9 cellular contexts compared by ENCODE assay signal in the genomic region with DNA sequence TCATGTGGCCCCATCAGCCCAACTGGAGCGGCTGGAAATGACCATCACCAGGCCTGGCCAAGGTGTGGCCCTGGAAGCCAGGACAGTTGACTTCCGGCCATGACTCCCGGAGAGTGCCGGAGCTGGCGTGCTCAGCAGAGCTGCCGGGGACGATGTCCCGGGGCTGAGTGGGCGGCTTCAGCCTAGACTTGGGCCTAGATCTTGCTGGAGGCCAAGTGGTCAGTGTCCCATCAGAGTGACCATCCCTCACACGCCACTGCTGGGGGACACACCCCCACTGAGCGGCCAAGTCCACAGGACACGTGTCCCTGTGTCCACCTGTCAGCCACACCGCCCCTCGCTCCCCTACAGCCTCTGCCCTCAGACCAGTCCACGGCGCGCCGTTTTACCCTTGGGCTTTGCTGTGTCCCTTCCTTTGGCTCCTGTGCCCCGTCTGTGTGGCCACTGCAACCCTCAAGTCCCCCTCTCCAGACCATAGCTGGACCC. TPM values are rescaled to one million over a fixed set of nuclear protein-coding genes. Genes with fewer than 3 reads are reported as not detected.
DNase-seq lines count a peak whose midpoint lies in the region; ATAC-seq, FAIRE-seq and TF ChIP-seq lines count a peak whose summit lies in the region.
"Had no signal": no experiment of that assay in that cellular context is flagged by ENCODE, and none has a peak within 500 bp of the region (broad histone marks: within the 10 kb centered on the region; RNA-seq: fewer than 3 reads in every experiment).

No MANE protein-coding gene starts in this region.

- TF ChIP-seq POLR2A in ovary (IDR thresholded peaks at IDR 0.05) (no peak), GM12892 (IDR thresholded peaks at IDR 0.05; ENCODE audit: low read depth, low read length) (no peak)

- H3K36me3 ChIP-seq in BLaER1 treated with 17β-estradiol and CSF1 and Interleukin-3, amounts not matched to agents 10 nM and 100 nM: peaks cover 0 to 36% (median 18%) of the 10 kb centered on the region in 11 experiments; a peak in 16 of 22 replicates
- H3K36me3 ChIP-seq in fibroblast of lung (ENCODE audit: control insufficient read depth, insufficient read depth, low read length): peaks cover 2% of the 10 kb centered on the region
- H3K36me3 ChIP-seq in ovary: no peaks in the 10 kb centered on the region

- no peak overlapping the region for H2AFZ ChIP-seq in fibroblast of lung (ENCODE audit: low read length)

- no peaks in the 10 kb centered on the region for H3K27me3 ChIP-seq in BLaER1 treated with 17β-estradiol and CSF1 and Interleukin-3, amounts not matched to agents 10 nM and 100 nM
- H3K27me3 ChIP-seq in fibroblast of lung (ENCODE audit: control insufficient read depth, insufficient read depth, low read length): no peaks in the 10 kb centered on the region
- H3K27me3 ChIP-seq in ovary: no peaks in the 10 kb centered on the region

- no peak for TF ChIP-seq EP300 in ovary (IDR thresholded peaks at IDR 0.05)

- H3K4me2 ChIP-seq in BLaER1 treated with 17β-estradiol and CSF1 and Interleukin-3, amounts not matched to agents 10 nM and 100 nM: peak overlapping the region; percentile 93 to 99 (median 97)
- H3K4me2 ChIP-seq in fibroblast of lung (ENCODE audit: extremely low read depth, insufficient read depth, low read length): peak overlapping the region; percentile 85

- H3K27ac Mint-ChIP-seq in activated T-helper 2 cell treated with anti-CD3 and anti-CD28 coated beads, Interferon-gamma antibody, Interleukin-2, Interleukin-4, amounts not matched to agents 10 μg/mL and 5 μg/mL and 100 μg/mL, durations not matched to agents 14 hours and 24 hours and 36 hours: no peak overlapping the region

- no peaks in the 10 kb centered on the region for H3K36me3 Mint-ChIP-seq in activated T-helper 2 cell treated with anti-CD3 and anti-CD28 coated beads, Interferon-gamma antibody, Interleukin-2, Interleukin-4, amounts not matched to agents 10 μg/mL and 5 μg/mL and 100 μg/mL, durations not matched to agents 14 hours and 24 hours and 36 hours (ENCODE audit: low read depth)

- peaks cover 22% of the 10 kb centered on the region for H3K79me2 ChIP-seq in fibroblast of lung (ENCODE audit: control insufficient read depth, insufficient read depth, low read length)

- no peaks in the 10 kb centered on the region for H3K9me3 ChIP-seq in BLaER1 treated with 17β-estradiol and CSF1 and Interleukin-3, amounts not matched to agents 10 nM and 100 nM (replicated peaks in 1 of 11)
- no peaks in the 10 kb centered on the region for H3K9me3 ChIP-seq in fibroblast of lung (ENCODE audit: control insufficient read depth, insufficient read depth, low read depth, low read length)
- no peaks in the 10 kb centered on the region for H3K9me3 ChIP-seq in ovary

- no peaks in the 10 kb centered on the region for H3K27me3 Mint-ChIP-seq in activated T-helper 2 cell treated with anti-CD3 and anti-CD28 coated beads, Interferon-gamma antibody, Interleukin-2, Interleukin-4, amounts not matched to agents 10 μg/mL and 5 μg/mL and 100 μg/mL, durations not matched to agents 14 hours and 24 hours and 36 hours (ENCODE audit: low read depth)

- TF ChIP-seq CTCF in VCaP (conservative IDR thresholded peaks at IDR 0.05): no peak
- TF ChIP-seq CTCF in fibroblast of lung (conservative IDR thresholded peaks at IDR 0.05 in 1 of 2, IDR thresholded peaks at IDR 0.05 in 1 of 2; ENCODE audit: low read depth in 1 of 2, low read length in 2 of 2): no peak
- TF ChIP-seq CTCF in ovary (IDR thresholded peaks at IDR 0.05): no peak

- peak overlapping the region in 2 of 10 experiments; percentile 54 to 60; a peak in 1 of 20 replicates for H3K4me3 ChIP-seq in BLaER1 treated with 17β-estradiol and CSF1 and Interleukin-3, amounts not matched to agents 10 nM and 100 nM
- peak overlapping the region; percentile 35 to 63 (median 50) for H3K4me3 ChIP-seq in fibroblast of lung (replicated peaks in 1 of 4; ENCODE audit: control extremely low read depth in 1 of 4, insufficient read depth in 1 of 4, low read depth in 3 of 4, low read length in 4 of 4)
- peak overlapping the region; percentile 58 for H3K4me3 ChIP-seq in ovary

- peak overlapping the region in 10 of 11 experiments; percentile 64 to 82 (median 76); a peak in 14 of 22 replicates for H3K9ac ChIP-seq in BLaER1 treated with 17β-estradiol and CSF1 and Interleukin-3, amounts not matched to agents 10 nM and 100 nM
- H3K9ac ChIP-seq in fibroblast of lung (ENCODE audit: insufficient read depth, low read length): peak overlapping the region; percentile 85

- peak overlapping the region in 8 of 11 experiments; percentile 34 to 81 (median 76); a peak in 8 of 22 replicates for H3K27ac ChIP-seq in BLaER1 treated with 17β-estradiol and CSF1 and Interleukin-3, amounts not matched to agents 10 nM and 100 nM
- H3K27ac ChIP-seq in VCaP: peak overlapping the region; percentile 97
- H3K27ac ChIP-seq in fibroblast of lung (ENCODE audit: insufficient read depth, low read length): peak overlapping the region; percentile 93
- peak overlapping the region; percentile 79 to 93 for H3K27ac ChIP-seq in ovary

- no peak overlapping the region for H3K4me3 Mint-ChIP-seq in activated T-helper 2 cell treated with anti-CD3 and anti-CD28 coated beads, Interferon-gamma antibody, Interleukin-2, Interleukin-4, amounts not matched to agents 10 μg/mL and 5 μg/mL and 100 μg/mL, durations not matched to agents 14 hours and 24 hours and 36 hours (ENCODE audit: low read depth)

- DNase-seq in fibroblast of lung (ENCODE audit: low read depth in 2 of 2): no peak
- DNase-seq in ovary: peak in 2 of 5 donors; percentile 65 to 71
- no peak for DNase-seq in GM12892 (ENCODE audit: insufficient read length)
- no peak for DNase-seq in activated T-helper 2 cell treated with anti-CD3 and anti-CD28 coated beads, Interferon-gamma antibody, Interleukin-2, Interleukin-4, amounts not matched to agents 10 μg/mL and 5 μg/mL and 100 μg/mL, durations not matched to agents 14 hours and 24 hours and 36 hours (ENCODE audit: low spot score)
- DNase-seq: activated gamma-delta T cell had no signal

- intact Hi-C loops in ovary (cut with DNase I): loop anchor here in 2 of 4 donors (5.0 to 10.0 kb wide), 2 partner anchors 42 to 124 kb away; no protein-coding TSS in a partner anchor
- intact Hi-C loops in activated T-helper 2 cell treated with anti-CD3 and anti-CD28 coated beads, Interferon-gamma antibody, Interleukin-2, Interleukin-4, amounts not matched to agents 10 μg/mL and 5 μg/mL and 100 μg/mL, durations not matched to agents 14 hours and 24 hours and 36 hours (cut with micrococcal nuclease): no loop called here

- peaks cover 7% of the 10 kb centered on the region for H3K4me1 Mint-ChIP-seq in activated T-helper 2 cell treated with anti-CD3 and anti-CD28 coated beads, Interferon-gamma antibody, Interleukin-2, Interleukin-4, amounts not matched to agents 10 μg/mL and 5 μg/mL and 100 μg/mL, durations not matched to agents 14 hours and 24 hours and 36 hours (ENCODE audit: low read depth)

- ATAC-seq in GM19035 (IDR thresholded peaks at IDR 0.05; ENCODE audit: unreplicated experiment) (no peak), HG03342 (IDR thresholded peaks at IDR 0.05; ENCODE audit: unreplicated experiment) (no peak)

- no peaks in the 10 kb centered on the region for H3K9me3 Mint-ChIP-seq in activated T-helper 2 cell treated with anti-CD3 and anti-CD28 coated beads, Interferon-gamma antibody, Interleukin-2, Interleukin-4, amounts not matched to agents 10 μg/mL and 5 μg/mL and 100 μg/mL, durations not matched to agents 14 hours and 24 hours and 36 hours

- FAIRE-seq in GM12892 (lab: Jason Lieb, UNC): no peak

- 68 to 82% (median 71%) methylated on average over 17 to 19 of the region's 19 CpGs for WGBS in ovary, 3 donors

- H4K20me1 ChIP-seq in BLaER1 treated with 17β-estradiol and CSF1 and Interleukin-3, amounts not matched to agents 10 nM and 100 nM: peaks cover 0 to 38% (median 10%) of the 10 kb centered on the region in 11 experiments; a peak in 10 of 22 replicates
- no peaks in the 10 kb centered on the region for H4K20me1 ChIP-seq in fibroblast of lung (ENCODE audit: control insufficient read depth, extremely low read depth, insufficient read depth, low read length)

- H3K4me1 ChIP-seq in BLaER1 treated with 17β-estradiol and CSF1 and Interleukin-3, amounts not matched to agents 10 nM and 100 nM: peaks cover 61 to 72% (median 68%) of the 10 kb centered on the region in 10 experiments
- H3K4me1 ChIP-seq in fibroblast of lung (ENCODE audit: control insufficient read depth, extremely low read depth, insufficient read depth, low read length): peaks cover 25% of the 10 kb centered on the region
- H3K4me1 ChIP-seq in ovary (ENCODE audit: insufficient read depth): peaks cover 25% of the 10 kb centered on the region

RNA-seq across cellular contexts. Expression of gene FAAP20, which starts 4.0 kb away (rescaled TPM):
- total RNA-seq in fibroblast of lung (21.5 and 23.1 TPM in 2 replicates), ovary (10 to 100 TPM; 32.7 to 96.1 (median 61.7) TPM)
- polyA plus RNA-seq in fibroblast of lung (8.2 and 9.7 TPM in 2 replicates), ovary (10 to 100 TPM in 1 of 2 donors, 1 to 10 TPM in 1; 3.4 to 69.2 TPM)
- 39.4 and 46.3 TPM in 2 replicates for polyA plus RNA-seq in fibroblast of lung (2012)
- 6.5 and 10.0 TPM in 2 replicates for polyA minus RNA-seq in fibroblast of lung (ENCODE audit: low replicate concordance)
- 4.9 TPM for polyA plus RNA-seq in GM12892 (2012; ENCODE audit: missing spikeins)
- total RNA-seq in activated T-helper 2 cell treated with anti-CD3 and anti-CD28 coated beads, Interferon-gamma antibody, Interleukin-2, Interleukin-4, amounts not matched to agents 10 μg/mL and 5 μg/mL and 100 μg/mL, durations not matched to agents 14 hours and 24 hours and 36 hours: 61.5 and 63.8 TPM in 2 replicates

RNA-seq across cellular contexts. Expression of gene SKI, which starts 37.6 kb away (rescaled TPM):
- total RNA-seq in fibroblast of lung (18.0 and 21.8 TPM in 2 replicates), ovary (100 to 1,000 TPM in 3 of 7 donors, 10 to 100 TPM in 4; 27.8 to 109 (median 84.3) TPM)
- polyA plus RNA-seq in fibroblast of lung (11.6 and 18.3 TPM in 2 replicates), ovary (10 to 100 TPM; 36.3 to 47.0 TPM)
- 30.8 and 38.0 TPM in 2 replicates for polyA plus RNA-seq in fibroblast of lung (2012)
- polyA minus RNA-seq in fibroblast of lung (ENCODE audit: low replicate concordance): 18.0 and 19.2 TPM in 2 replicates
- 2.0 TPM for polyA plus RNA-seq in GM12892 (2012; ENCODE audit: missing spikeins)
- 37.0 and 41.1 TPM in 2 replicates for total RNA-seq in activated T-helper 2 cell treated with anti-CD3 and anti-CD28 coated beads, Interferon-gamma antibody, Interleukin-2, Interleukin-4, amounts not matched to agents 10 μg/mL and 5 μg/mL and 100 μg/mL, durations not matched to agents 14 hours and 24 hours and 36 hours
